Comparison of ENCODE assay signal across 8 cellular contexts in genomic region chr6:12483712-12484111, GRCh38.
DNase-seq lines count a peak whose midpoint lies in the region; ATAC-seq and TF ChIP-seq lines count a peak whose summit lies in the region.

No MANE protein-coding gene starts in this region.

- intact Hi-C loops in HCT116 (cut with micrococcal nuclease) = loop anchor here (5.0 kb wide), 1 partner anchor 191 kb away; the partner anchor contains the start of gene EDN1

- H2AFZ ChIP-seq in HCT116 (ENCODE audit: low read depth, low read length, poor library complexity, severe bottlenecking) = peak overlapping the region; percentile 69

- POLR2A ChIA-PET in HCT116 (lab: Charles Lee) = no interaction called here

- no peaks in the 10 kb centered on the region for H3K9me2 ChIP-seq in HCT116 (ENCODE audit: insufficient read depth)

- peaks cover 10 to 31% of the 10 kb centered on the region in 2 experiments for H3K4me1 ChIP-seq in HCT116 (ENCODE audit: control insufficient read depth in 1 of 2, insufficient read depth in 2 of 2, low read length in 2 of 2)

- no peaks in the 10 kb centered on the region for H3K79me2 ChIP-seq in HCT116 (ENCODE audit: insufficient read depth, low read length)

- H3K9ac ChIP-seq in HCT116 (ENCODE audit: low read length) = no peak overlapping the region

- RAD21 ChIA-PET in HCT116 (lab: Charles Lee; ENCODE audit: low non-redundant PET in 1 of 2, low total read pairs in 2 of 2, uncharacterized antibody in 2 of 2, unreplicated experiment in 2 of 2) = no interaction called here

- DNase-seq in HCT116 (ENCODE audit: low read depth, low spot score) (peak; percentile 77), NCI-H460 (ENCODE audit: extremely low read depth, low read depth) (peak; percentile 67), fibroblast of the conjunctiva (ENCODE audit: low read depth) (peak; percentile 30), foreskin melanocyte (no peak), NCI-H1930 (lab: John Stamatoyannopoulos, UW) (no peak), NCI-H2029 treated with DMSO at 0.1 percent for 48 hours (lab: John Stamatoyannopoulos, UW) (no peak), globus pallidus (ENCODE audit: low spot score) (no peak)

- TF ChIP-seq RAD21 in HCT116 (IDR thresholded peaks at IDR 0.05; ENCODE audit: low read depth) = no peak

- H3K4me2 ChIP-seq in HCT116 (ENCODE audit: low read length) = peak overlapping the region; percentile 63

- H3K27me3 ChIP-seq in HCT116 (ENCODE audit: insufficient read depth, low read length) = no peaks in the 10 kb centered on the region

- no TSS peak for BruUV-seq in HCT116 (replicated peaks; lab: Mats Ljungman, UMichigan)

- CTCF ChIA-PET in HCT116 (lab: Charles Lee) = interaction anchor here (1.5 to 3.5 kb wide), 5 partner anchors 17 to 194 kb away, joined by 4 to 22 read pairs (median 7); partner anchors contain the start of gene EDN1

- ATAC-seq in GM18505 (IDR thresholded peaks at IDR 0.05; ENCODE audit: unreplicated experiment) (peak; percentile 62), HCT116 (peak; percentile 85)

- no peaks in the 10 kb centered on the region for H3K9me3 ChIP-seq in HCT116 (ENCODE audit: control insufficient read depth in 1 of 2, insufficient read depth in 1 of 2, low read depth in 1 of 2, low read length in 2 of 2)

- no peaks in the 10 kb centered on the region for H3K36me3 ChIP-seq in HCT116 (ENCODE audit: control insufficient read depth in 1 of 2, insufficient read depth in 2 of 2, low read length in 2 of 2)

- H4K20me1 ChIP-seq in HCT116 (ENCODE audit: insufficient read depth) = no peaks in the 10 kb centered on the region

- H3K27ac ChIP-seq in HCT116 (ENCODE audit: low read depth, low read length) = no peak overlapping the region; the same call in 1 of the 2 replicates

- TF ChIP-seq CTCF in HCT116 (IDR thresholded peaks at IDR 0.05 in 2 of 3, conservative IDR thresholded peaks at IDR 0.05 in 1 of 3; ENCODE audit: borderline replicate concordance in 1 of 3, insufficient read depth in 1 of 3, low read depth in 2 of 3, low read length in 2 of 3) = no peak

- TF ChIP-seq POLR2A in GM18505 (IDR thresholded peaks at IDR 0.05; ENCODE audit: borderline replicate concordance, extremely low read depth, insufficient read depth, insufficient read length) (no peak), HCT116 (IDR thresholded peaks at IDR 0.05; ENCODE audit: borderline replicate concordance, extremely low read depth, insufficient read depth, insufficient read length) (no peak)

- H3K4me3 ChIP-seq in HCT116 (replicated peaks in 1 of 2; ENCODE audit: low read depth in 1 of 2, low read length in 2 of 2) = peak overlapping the region in 1 of 2 experiments; percentile 32; a peak in 2 of 4 replicates

TF ChIP-seq in HCT116, 20 proteins besides CTCF, POLR2A, EP300 and RAD21:
- TF ChIP-seq TCF7L2 (IDR thresholded peaks at IDR 0.05; ENCODE audit: borderline replicate concordance, extremely low read depth, insufficient read depth, insufficient read length) (no peak), EZH2 (IDR thresholded peaks at IDR 0.05) (no peak), POLR2AphosphoS5 (IDR thresholded peaks at IDR 0.05; ENCODE audit: low read depth, low read length) (peak; percentile 46; the same call in 1 of the 2 replicates), JUND (IDR thresholded peaks at IDR 0.05) (peak; percentile 85), FOSL1 (IDR thresholded peaks at IDR 0.05; ENCODE audit: low read depth) (peak; percentile 93), CBX3 (IDR thresholded peaks at IDR 0.05; ENCODE audit: low read depth) (peak; percentile 84), EZH2phosphoT487 (IDR thresholded peaks at IDR 0.05; ENCODE audit: borderline replicate concordance) (no peak), ZFX (IDR thresholded peaks at IDR 0.05) (no peak), YY1 (IDR thresholded peaks at IDR 0.05; ENCODE audit: extremely low read depth, insufficient replicate concordance, low read depth, low read length) (no peak), ATF3 (IDR thresholded peaks at IDR 0.05) (no peak), SRF (IDR thresholded peaks at IDR 0.05; ENCODE audit: low read depth) (peak; percentile 71; the same call in 1 of the 2 replicates), EGR1 (IDR thresholded peaks at IDR 0.05; ENCODE audit: low read depth) (no peak), ZNF274 (IDR thresholded peaks at IDR 0.05; ENCODE audit: low read depth, low read length) (no peak), ELF1 (IDR thresholded peaks at IDR 0.05; ENCODE audit: borderline replicate concordance, low read depth) (peak; percentile 39), SIN3A (IDR thresholded peaks at IDR 0.05; ENCODE audit: low read depth) (peak; percentile 54; the same call in 1 of the 2 replicates), SP1 (IDR thresholded peaks at IDR 0.05; ENCODE audit: low read depth) (peak; percentile 81), CEBPB (IDR thresholded peaks at IDR 0.05; ENCODE audit: low read depth) (no peak; the same call in 1 of the 2 replicates)
- TF ChIP-seq, protein P1, sequence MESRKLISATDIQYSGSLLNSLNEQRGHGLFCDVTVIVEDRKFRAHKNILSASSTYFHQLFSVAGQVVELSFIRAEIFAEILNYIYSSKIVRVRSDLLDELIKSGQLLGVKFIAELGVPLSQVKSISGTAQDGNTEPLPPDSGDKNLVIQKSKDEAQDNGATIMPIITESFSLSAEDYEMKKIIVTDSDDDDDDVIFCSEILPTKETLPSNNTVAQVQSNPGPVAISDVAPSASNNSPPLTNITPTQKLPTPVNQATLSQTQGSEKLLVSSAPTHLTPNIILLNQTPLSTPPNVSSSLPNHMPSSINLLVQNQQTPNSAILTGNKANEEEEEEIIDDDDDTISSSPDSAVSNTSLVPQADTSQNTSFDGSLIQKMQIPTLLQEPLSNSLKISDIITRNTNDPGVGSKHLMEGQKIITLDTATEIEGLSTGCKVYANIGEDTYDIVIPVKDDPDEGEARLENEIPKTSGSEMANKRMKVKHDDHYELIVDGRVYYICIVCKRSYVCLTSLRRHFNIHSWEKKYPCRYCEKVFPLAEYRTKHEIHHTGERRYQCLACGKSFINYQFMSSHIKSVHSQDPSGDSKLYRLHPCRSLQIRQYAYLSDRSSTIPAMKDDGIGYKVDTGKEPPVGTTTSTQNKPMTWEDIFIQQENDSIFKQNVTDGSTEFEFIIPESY (IDR thresholded peaks at IDR 0.05; ENCODE audit: extremely low read depth, insufficient replicate concordance, low read length) = no peak
- TF ChIP-seq, protein P2, sequence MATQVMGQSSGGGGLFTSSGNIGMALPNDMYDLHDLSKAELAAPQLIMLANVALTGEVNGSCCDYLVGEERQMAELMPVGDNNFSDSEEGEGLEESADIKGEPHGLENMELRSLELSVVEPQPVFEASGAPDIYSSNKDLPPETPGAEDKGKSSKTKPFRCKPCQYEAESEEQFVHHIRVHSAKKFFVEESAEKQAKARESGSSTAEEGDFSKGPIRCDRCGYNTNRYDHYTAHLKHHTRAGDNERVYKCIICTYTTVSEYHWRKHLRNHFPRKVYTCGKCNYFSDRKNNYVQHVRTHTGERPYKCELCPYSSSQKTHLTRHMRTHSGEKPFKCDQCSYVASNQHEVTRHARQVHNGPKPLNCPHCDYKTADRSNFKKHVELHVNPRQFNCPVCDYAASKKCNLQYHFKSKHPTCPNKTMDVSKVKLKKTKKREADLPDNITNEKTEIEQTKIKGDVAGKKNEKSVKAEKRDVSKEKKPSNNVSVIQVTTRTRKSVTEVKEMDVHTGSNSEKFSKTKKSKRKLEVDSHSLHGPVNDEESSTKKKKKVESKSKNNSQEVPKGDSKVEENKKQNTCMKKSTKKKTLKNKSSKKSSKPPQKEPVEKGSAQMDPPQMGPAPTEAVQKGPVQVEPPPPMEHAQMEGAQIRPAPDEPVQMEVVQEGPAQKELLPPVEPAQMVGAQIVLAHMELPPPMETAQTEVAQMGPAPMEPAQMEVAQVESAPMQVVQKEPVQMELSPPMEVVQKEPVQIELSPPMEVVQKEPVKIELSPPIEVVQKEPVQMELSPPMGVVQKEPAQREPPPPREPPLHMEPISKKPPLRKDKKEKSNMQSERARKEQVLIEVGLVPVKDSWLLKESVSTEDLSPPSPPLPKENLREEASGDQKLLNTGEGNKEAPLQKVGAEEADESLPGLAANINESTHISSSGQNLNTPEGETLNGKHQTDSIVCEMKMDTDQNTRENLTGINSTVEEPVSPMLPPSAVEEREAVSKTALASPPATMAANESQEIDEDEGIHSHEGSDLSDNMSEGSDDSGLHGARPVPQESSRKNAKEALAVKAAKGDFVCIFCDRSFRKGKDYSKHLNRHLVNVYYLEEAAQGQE (IDR thresholded peaks at IDR 0.05; ENCODE audit: low read depth) = no peak
- TF ChIP-seq, protein P3, sequence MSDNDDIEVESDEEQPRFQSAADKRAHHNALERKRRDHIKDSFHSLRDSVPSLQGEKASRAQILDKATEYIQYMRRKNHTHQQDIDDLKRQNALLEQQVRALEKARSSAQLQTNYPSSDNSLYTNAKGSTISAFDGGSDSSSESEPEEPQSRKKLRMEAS (IDR thresholded peaks at IDR 0.05) = peak; percentile 71

Comparison
In these comparisons a context has a peak if more than half of its experiments do, and no peak if none do; other contexts are left out.
1. DNase-seq: peak in HCT116 (single experiment), NCI-H460 (single experiment) and fibroblast of the conjunctiva (single experiment); none in foreskin melanocyte (single experiment), NCI-H1930 (0 of 2), NCI-H2029 treated with DMSO at 0.1 percent for 48 hours (single experiment) and globus pallidus (single experiment).